8 cellular contexts compared by ENCODE assay signal in the genomic region with DNA sequence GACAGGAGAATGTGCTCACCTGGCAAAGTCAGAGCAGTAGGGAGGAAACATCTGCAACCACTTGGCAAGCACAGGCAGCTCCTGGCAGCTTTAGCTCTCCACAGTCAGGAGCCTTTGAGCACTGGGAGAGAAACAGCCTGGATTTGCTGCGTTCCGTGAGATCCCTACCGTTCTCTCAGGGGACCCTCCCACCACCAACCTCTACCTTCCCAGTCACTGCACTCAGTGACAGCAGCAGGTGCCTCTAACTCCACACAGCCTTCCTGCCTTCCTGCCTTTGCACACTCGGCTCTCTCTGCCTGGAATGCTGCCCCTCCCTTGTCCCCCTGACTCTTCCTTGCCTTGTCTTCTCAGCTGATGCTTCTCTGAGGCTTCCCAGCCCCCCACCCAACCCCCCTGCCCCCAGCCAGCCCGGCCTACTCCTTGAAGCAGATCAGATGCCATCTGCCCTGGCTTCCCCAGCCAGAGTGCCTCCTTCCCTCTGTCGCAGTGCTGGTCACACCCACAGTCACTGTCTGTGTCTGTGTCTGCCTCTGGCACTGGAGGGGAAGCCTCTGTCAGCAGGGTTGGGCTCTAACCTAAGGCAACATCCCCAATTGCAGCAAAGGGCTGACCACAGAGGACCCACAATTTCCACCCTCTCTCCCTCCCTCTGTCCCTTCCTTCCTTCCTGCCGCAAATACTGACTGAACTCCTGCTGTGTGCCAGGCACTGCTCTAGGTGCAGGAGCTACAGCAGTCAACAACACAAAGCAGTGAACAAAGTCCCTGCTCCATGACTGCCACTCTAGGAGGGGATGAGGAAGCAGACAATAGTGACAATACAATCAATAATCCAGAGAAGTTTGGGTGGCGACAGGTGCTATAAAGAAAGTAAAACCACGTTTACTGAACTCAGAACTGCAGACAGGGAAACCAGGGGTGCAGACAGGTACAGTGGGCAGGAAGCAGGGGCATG. TPM values are rescaled to one million over a fixed set of nuclear protein-coding genes. Genes with fewer than 3 reads are reported as not detected.
DNase-seq lines count a peak whose midpoint lies in the region; ATAC-seq and TF ChIP-seq lines count a peak whose summit lies in the region.

No MANE protein-coding gene starts in this region.

- H3K36me3 Mint-ChIP-seq in effector memory CD8-positive, alpha-beta T cell (ENCODE audit: insufficient read depth) = no peaks in the 10 kb centered on the region
- no peaks in the 10 kb centered on the region for H3K36me3 Mint-ChIP-seq in nephron progenitor cell (ENCODE audit: low read depth)

- peak overlapping the region; percentile 20 to 76 for H3K27ac Mint-ChIP-seq in effector memory CD8-positive, alpha-beta T cell
- peak overlapping the region; percentile 55 for H3K27ac Mint-ChIP-seq in nephron progenitor cell

- peak; percentile 89 for ATAC-seq in effector memory CD8-positive, alpha-beta T cell (replicated peaks)

- DNase-seq in activated effector memory CD4-positive, alpha-beta T cell treated with Interleukin-2 at 50 U/mL for 16 hours = peak; percentile 12
- no peak for DNase-seq in activated effector memory CD4-positive, alpha-beta T cell treated with anti-CD3 and anti-CD28 coated beads, Interleukin-2, amount 50 U/mL, for 16 hours
- DNase-seq in RPMI7951 (ENCODE audit: low read depth) (peak; percentile 70), nephron progenitor cell (no peak), GM19240 (ENCODE audit: insufficient read length, low spot score) (no peak), HuH-7 (ENCODE audit: low spot score) (no peak)
- peak in 2 of 3 experiments; percentile 7 to 14 for DNase-seq in effector memory CD8-positive, alpha-beta T cell
- DNase-seq in activated CD8-positive, alpha-beta memory T cell treated with anti-CD3 and anti-CD28 coated beads, Interleukin-2, amount 50 U/mL, for 48 hours = no peak

- H3K27me3 Mint-ChIP-seq in effector memory CD8-positive, alpha-beta T cell = peaks cover 0 to 6% of the 10 kb centered on the region in 2 donors
- peaks cover 6% of the 10 kb centered on the region for H3K27me3 Mint-ChIP-seq in nephron progenitor cell (ENCODE audit: low read depth, poor library complexity)

- H3K9me3 Mint-ChIP-seq in effector memory CD8-positive, alpha-beta T cell = no peaks in the 10 kb centered on the region
- H3K9me3 Mint-ChIP-seq in nephron progenitor cell = no peaks in the 10 kb centered on the region

- H3K4me1 Mint-ChIP-seq in effector memory CD8-positive, alpha-beta T cell (ENCODE audit: low read depth in 2 of 2) = peaks cover 9 to 29% of the 10 kb centered on the region in 2 donors
- peaks cover 85% of the 10 kb centered on the region for H3K4me1 Mint-ChIP-seq in nephron progenitor cell

- H3K4me3 Mint-ChIP-seq in effector memory CD8-positive, alpha-beta T cell = peak overlapping the region; percentile 40 to 59
- no peak overlapping the region for H3K4me3 Mint-ChIP-seq in nephron progenitor cell

- no peak for TF ChIP-seq CTCF in nephron progenitor cell (IDR thresholded peaks at IDR 0.05)

RNA-seq across cellular contexts. Expression of a gene that starts 14.8 kb away (rescaled TPM):
- 45.2 and 52.2 TPM in 2 replicates for total RNA-seq in RPMI7951 (2014; rRNA removed; shearing (Covaris generic))

Comparison
In these comparisons a context has a peak if more than half of its experiments do, and no peak if none do; other contexts are left out.
1. DNase-seq: peak in activated effector memory CD4-positive, alpha-beta T cell treated with Interleukin-2 at 50 U/mL for 16 hours (single experiment), RPMI7951 (single experiment) and effector memory CD8-positive, alpha-beta T cell (2 of 3); none in activated effector memory CD4-positive, alpha-beta T cell treated with anti-CD3 and anti-CD28 coated beads, Interleukin-2, amount 50 U/mL, for 16 hours (single experiment), nephron progenitor cell (single experiment), GM19240 (single experiment), HuH-7 (single experiment) and activated CD8-positive, alpha-beta memory T cell treated with anti-CD3 and anti-CD28 coated beads, Interleukin-2, amount 50 U/mL, for 48 hours (single experiment).